In the genomic region with DNA sequence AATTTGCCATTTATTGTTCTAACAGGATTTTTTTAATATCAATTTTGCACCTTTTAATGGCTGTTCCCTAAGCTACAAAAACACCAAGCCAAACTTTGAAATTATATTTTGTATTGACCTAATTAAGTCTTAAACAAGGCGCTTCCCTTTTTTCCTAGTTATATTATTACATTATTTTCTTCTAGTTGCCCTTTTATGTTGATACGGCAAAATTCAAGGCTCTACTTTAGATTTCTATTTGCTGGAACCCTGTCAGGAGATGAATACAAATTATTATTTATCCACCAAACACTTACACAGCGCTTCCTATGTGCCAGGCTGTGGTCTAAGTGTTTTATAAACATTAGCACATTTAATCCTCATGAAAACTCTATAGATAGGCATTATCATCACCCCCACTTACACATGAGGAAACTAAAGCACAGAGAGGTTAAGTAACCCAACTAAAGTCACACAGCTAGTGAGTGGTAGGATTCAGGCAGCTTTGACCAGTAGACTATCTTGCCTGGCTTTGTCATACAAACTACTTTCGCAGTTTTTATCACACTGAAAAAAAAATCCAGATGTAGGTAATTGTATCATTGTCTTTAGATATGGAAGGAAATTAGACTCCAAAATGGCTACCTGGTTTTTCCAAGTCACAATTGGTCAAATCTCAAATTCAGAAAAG, we compare ENCODE assay signal across 2 cellular contexts.
A peak's percentile ranks its signal among the peaks of the same experiment; 100 is the strongest.
TF ChIP-seq lines count a peak whose summit lies in the region.

No MANE protein-coding gene starts in this region.

TF ChIP-seq in GM23338, 12 proteins besides CTCF, POLR2A, EP300 and RAD21:
- no peak for TF ChIP-seq POLR2AphosphoS5 (IDR thresholded peaks at IDR 0.05; ENCODE audit: low read depth)
- no peak for TF ChIP-seq STAT1 (IDR thresholded peaks at IDR 0.05; ENCODE audit: unreplicated experiment)
- TF ChIP-seq EZH2phosphoT487 (IDR thresholded peaks at IDR 0.05; ENCODE audit: unreplicated experiment), result no peak
- no peak for TF ChIP-seq ZNF462 (CRISPR knock-in tag; IDR thresholded peaks at IDR 0.05)
- TF ChIP-seq NANOG (IDR thresholded peaks at IDR 0.05; ENCODE audit: borderline replicate concordance), result no peak

TF ChIP-seq in H1, 55 proteins besides CTCF, POLR2A, EP300 and RAD21:
- TF ChIP-seq KDM1A (IDR thresholded peaks at IDR 0.05; ENCODE audit: borderline replicate concordance, low read length) (peak; percentile 87; the same call in 1 of the 2 replicates), TCF12 (IDR thresholded peaks at IDR 0.05; ENCODE audit: low read depth, low read length) (no peak), JUN (IDR thresholded peaks at IDR 0.05; ENCODE audit: low read depth, low read length) (no peak)
- TF ChIP-seq, protein P1, sequence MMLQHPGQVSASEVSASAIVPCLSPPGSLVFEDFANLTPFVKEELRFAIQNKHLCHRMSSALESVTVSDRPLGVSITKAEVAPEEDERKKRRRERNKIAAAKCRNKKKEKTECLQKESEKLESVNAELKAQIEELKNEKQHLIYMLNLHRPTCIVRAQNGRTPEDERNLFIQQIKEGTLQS (IDR thresholded peaks at IDR 0.05; ENCODE audit: insufficient read depth, low read depth, low read length), result no peak
